25 cellular contexts compared by ENCODE assay signal in the genomic region with DNA sequence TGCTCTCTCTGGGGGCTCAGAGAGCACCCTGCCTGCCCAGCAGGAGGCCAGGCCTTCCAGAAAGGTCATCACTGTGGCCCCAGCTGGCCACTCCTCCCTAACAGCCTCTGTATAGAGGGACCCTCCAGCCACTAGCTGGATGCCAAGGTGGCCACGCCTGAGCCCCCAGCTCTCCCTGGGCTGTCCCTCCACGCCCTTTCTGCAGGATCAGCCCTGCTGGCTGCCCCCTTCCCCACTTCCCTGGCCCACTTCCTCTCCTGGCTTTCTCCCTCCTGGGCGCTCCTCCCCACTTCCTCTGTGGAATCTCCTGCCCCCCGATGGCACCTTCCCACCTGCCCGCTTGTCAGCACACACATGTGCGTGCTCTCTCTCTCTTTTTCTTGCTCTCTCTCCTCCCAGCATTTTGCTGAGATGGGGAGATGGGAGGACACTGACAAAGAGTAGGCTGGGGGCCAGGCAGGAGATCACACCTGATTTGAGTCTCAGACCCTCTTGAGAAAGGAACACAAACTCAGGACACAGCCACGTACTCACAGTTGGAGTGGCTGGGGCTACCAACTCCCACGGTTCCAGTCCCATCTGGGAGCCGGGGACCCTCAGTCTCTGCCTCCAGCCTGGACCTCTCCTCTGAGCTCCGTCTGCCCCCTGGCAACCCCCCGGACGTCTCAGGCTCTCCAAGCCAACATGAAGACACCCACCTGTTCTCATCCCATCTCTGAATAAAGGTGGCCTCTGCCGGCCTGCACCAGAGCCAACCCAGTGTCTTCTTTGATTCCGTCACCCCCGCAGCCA.
DNase-seq lines count a peak whose midpoint lies in the region; ATAC-seq and TF ChIP-seq lines count a peak whose summit lies in the region.
"Had no signal": no experiment of that assay in that cellular context is flagged by ENCODE, and none has a peak within 500 bp of the region (broad histone marks: within the 10 kb centered on the region; RNA-seq: fewer than 3 reads in every experiment).

No MANE protein-coding gene starts in this region.

- no peaks in the 10 kb centered on the region for H3K4me1 Mint-ChIP-seq in WTC11
- peaks cover 23% of the 10 kb centered on the region for H3K4me1 Mint-ChIP-seq in glutamatergic neuron (ENCODE audit: low read depth, unreplicated experiment)

- POLR2A ChIA-PET in WTC11 (lab: Charles Lee), result no interaction called here

- H3K79me2 ChIP-seq in osteoblast (ENCODE audit: insufficient read depth, low read length), result no peaks in the 10 kb centered on the region

- H3K9me3 ChIP-seq in BLaER1 (no peaks in the 10 kb centered on the region), osteoblast (ENCODE audit: low read depth, low read length) (no peaks in the 10 kb centered on the region)
- H3K9me3 ChIP-seq: Caco-2, SJCRH30 had no signal

- H3K9ac ChIP-seq in BLaER1, result no peak overlapping the region

- 0 out of 2 replicates have a peak overlapping the region, but pooled peaks have one; percentile 19 for H3K4me2 ChIP-seq in BLaER1
- no peak overlapping the region for H3K4me2 ChIP-seq in osteoblast (ENCODE audit: insufficient read depth, low read length)

- CTCF ChIA-PET in WTC11 (lab: Charles Lee), result interaction anchor here (0.9 to 1.5 kb wide), 2 partner anchors 84 to 175 kb away, joined by 3 read pairs; no protein-coding TSS in a partner anchor

- TF ChIP-seq CTCF in WTC11 (IDR thresholded peaks at IDR 0.05) (no peak), glutamatergic neuron (IDR thresholded peaks at IDR 0.05; ENCODE audit: partially characterized antibody, unreplicated experiment) (no peak), osteoblast (IDR thresholded peaks at IDR 0.05; ENCODE audit: extremely low read depth, low read depth, low read length) (no peak)

- H3K27ac ChIP-seq in BLaER1, result no peak overlapping the region
- H3K27ac ChIP-seq in osteoblast (ENCODE audit: low read depth, low read length), result no peak overlapping the region
- H3K27ac ChIP-seq: C4-2B, HL-60, SJCRH30 had no signal

- peaks cover 6% of the 10 kb centered on the region; the same call in 1 of the 2 replicates for H3K4me1 ChIP-seq in BLaER1
- no peaks in the 10 kb centered on the region for H3K4me1 ChIP-seq in osteoblast (ENCODE audit: insufficient read depth, low read length)
- H3K4me1 ChIP-seq: Caco-2, SJCRH30 had no signal

- no peaks in the 10 kb centered on the region for H4K20me1 ChIP-seq in BLaER1
- H4K20me1 ChIP-seq in osteoblast (ENCODE audit: insufficient read depth, low read length), result no peaks in the 10 kb centered on the region

- H3K36me3 Mint-ChIP-seq in WTC11 (no peaks in the 10 kb centered on the region), glutamatergic neuron (ENCODE audit: unreplicated experiment) (no peaks in the 10 kb centered on the region)
- H3K36me3 Mint-ChIP-seq: CD8-positive, alpha-beta T cell had no signal

- no peak for DNase-seq in WTC11 (ENCODE audit: low spot score)
- no peak for DNase-seq in glutamatergic neuron
- peak; percentile 56 for DNase-seq in osteoblast (ENCODE audit: insufficient read length, low spot score, missing footprints)
- no peak for DNase-seq in NCI-H1092 (lab: John Stamatoyannopoulos, UW)
- no peak for DNase-seq in NCI-H510A (lab: John Stamatoyannopoulos, UW)
- no peak for DNase-seq in ureter (ENCODE audit: low spot score)
- DNase-seq: Caco-2; CD8-positive, alpha-beta T cell; EL; GDM1; GOT3; HCEC 1CT; Kasumi-1; MV-4-11; NCI-H1105 treated with DMSO at 0.1 percent for 48 hours; NCI-H146; NCI-H1930; NCI-H2107; NCI-H524 treated with DMSO at 0.1 percent for 48 hours; NCI-H774; SJCRH30 had no signal

- H3K36me3 ChIP-seq in BLaER1 (no peaks in the 10 kb centered on the region), osteoblast (ENCODE audit: insufficient read depth, low read length) (no peaks in the 10 kb centered on the region)
- H3K36me3 ChIP-seq: SJCRH30 had no signal

- H3K27ac Mint-ChIP-seq in WTC11 (peak overlapping the region; percentile 24; the same call in 1 of the 2 replicates), glutamatergic neuron (ENCODE audit: unreplicated experiment) (peak overlapping the region; percentile 22)
- H3K27ac Mint-ChIP-seq: CD8-positive, alpha-beta T cell had no signal

- H3K4me3 ChIP-seq in BLaER1 (no peak overlapping the region), osteoblast (ENCODE audit: insufficient read depth, low read length) (no peak overlapping the region)
- H3K4me3 ChIP-seq: GM12878, SJCRH30 had no signal

- H3K27me3 Mint-ChIP-seq in WTC11 (ENCODE audit: low read depth), result no peaks in the 10 kb centered on the region; the same call in 1 of the 2 replicates
- peaks cover 13% of the 10 kb centered on the region for H3K27me3 Mint-ChIP-seq in glutamatergic neuron (ENCODE audit: unreplicated experiment)

- H3K9me3 Mint-ChIP-seq in WTC11 (no peaks in the 10 kb centered on the region), glutamatergic neuron (ENCODE audit: unreplicated experiment) (peaks cover 15% of the 10 kb centered on the region)

- H2AFZ ChIP-seq in osteoblast (ENCODE audit: low read length), result no peak overlapping the region

- no peak overlapping the region for H3K4me3 Mint-ChIP-seq in WTC11
- H3K4me3 Mint-ChIP-seq in glutamatergic neuron (ENCODE audit: unreplicated experiment), result no peak overlapping the region
- H3K4me3 Mint-ChIP-seq: CD8-positive, alpha-beta T cell had no signal

- H3K27me3 ChIP-seq in BLaER1 (no peaks in the 10 kb centered on the region), osteoblast (ENCODE audit: insufficient read depth, low read length) (peaks cover 46% of the 10 kb centered on the region)

- ATAC-seq in WTC11, result no peak
- ATAC-seq: CD8-positive, alpha-beta T cell; GM12878 had no signal

TF ChIP-seq in WTC11, 78 proteins besides CTCF, POLR2A, EP300 and RAD21 (continues in another document):
- TF ChIP-seq, protein P1, sequence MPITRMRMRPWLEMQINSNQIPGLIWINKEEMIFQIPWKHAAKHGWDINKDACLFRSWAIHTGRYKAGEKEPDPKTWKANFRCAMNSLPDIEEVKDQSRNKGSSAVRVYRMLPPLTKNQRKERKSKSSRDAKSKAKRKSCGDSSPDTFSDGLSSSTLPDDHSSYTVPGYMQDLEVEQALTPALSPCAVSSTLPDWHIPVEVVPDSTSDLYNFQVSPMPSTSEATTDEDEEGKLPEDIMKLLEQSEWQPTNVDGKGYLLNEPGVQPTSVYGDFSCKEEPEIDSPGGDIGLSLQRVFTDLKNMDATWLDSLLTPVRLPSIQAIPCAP (CRISPR knock-in tag; IDR thresholded peaks at IDR 0.05), result no peak
- TF ChIP-seq TCF7 (CRISPR knock-in tag; IDR thresholded peaks at IDR 0.05; ENCODE audit: low read depth) (no peak), SMAD3 (CRISPR knock-in tag; IDR thresholded peaks at IDR 0.05; ENCODE audit: borderline replicate concordance) (no peak), HMGA2 (CRISPR knock-in tag; IDR thresholded peaks at IDR 0.05) (no peak), PRRX2 (CRISPR knock-in tag; IDR thresholded peaks at IDR 0.05) (no peak), ZBTB21 (CRISPR knock-in tag; IDR thresholded peaks at IDR 0.05; ENCODE audit: borderline replicate concordance) (no peak), ZNF263 (CRISPR knock-in tag; IDR thresholded peaks at IDR 0.05; ENCODE audit: low read depth) (no peak)
- TF ChIP-seq, protein P2, sequence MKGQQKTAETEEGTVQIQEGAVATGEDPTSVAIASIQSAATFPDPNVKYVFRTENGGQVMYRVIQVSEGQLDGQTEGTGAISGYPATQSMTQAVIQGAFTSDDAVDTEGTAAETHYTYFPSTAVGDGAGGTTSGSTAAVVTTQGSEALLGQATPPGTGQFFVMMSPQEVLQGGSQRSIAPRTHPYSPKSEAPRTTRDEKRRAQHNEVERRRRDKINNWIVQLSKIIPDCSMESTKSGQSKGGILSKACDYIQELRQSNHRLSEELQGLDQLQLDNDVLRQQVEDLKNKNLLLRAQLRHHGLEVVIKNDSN (CRISPR knock-in tag; IDR thresholded peaks at IDR 0.05), result no peak
- TF ChIP-seq, protein P3, sequence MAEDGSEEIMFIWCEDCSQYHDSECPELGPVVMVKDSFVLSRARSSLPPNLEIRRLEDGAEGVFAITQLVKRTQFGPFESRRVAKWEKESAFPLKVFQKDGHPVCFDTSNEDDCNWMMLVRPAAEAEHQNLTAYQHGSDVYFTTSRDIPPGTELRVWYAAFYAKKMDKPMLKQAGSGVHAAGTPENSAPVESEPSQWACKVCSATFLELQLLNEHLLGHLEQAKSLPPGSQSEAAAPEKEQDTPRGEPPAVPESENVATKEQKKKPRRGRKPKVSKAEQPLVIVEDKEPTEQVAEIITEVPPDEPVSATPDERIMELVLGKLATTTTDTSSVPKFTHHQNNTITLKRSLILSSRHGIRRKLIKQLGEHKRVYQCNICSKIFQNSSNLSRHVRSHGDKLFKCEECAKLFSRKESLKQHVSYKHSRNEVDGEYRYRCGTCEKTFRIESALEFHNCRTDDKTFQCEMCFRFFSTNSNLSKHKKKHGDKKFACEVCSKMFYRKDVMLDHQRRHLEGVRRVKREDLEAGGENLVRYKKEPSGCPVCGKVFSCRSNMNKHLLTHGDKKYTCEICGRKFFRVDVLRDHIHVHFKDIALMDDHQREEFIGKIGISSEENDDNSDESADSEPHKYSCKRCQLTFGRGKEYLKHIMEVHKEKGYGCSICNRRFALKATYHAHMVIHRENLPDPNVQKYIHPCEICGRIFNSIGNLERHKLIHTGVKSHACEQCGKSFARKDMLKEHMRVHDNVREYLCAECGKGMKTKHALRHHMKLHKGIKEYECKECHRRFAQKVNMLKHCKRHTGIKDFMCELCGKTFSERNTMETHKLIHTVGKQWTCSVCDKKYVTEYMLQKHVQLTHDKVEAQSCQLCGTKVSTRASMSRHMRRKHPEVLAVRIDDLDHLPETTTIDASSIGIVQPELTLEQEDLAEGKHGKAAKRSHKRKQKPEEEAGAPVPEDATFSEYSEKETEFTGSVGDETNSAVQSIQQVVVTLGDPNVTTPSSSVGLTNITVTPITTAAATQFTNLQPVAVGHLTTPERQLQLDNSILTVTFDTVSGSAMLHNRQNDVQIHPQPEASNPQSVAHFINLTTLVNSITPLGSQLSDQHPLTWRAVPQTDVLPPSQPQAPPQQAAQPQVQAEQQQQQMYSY (CRISPR knock-in tag; IDR thresholded peaks at IDR 0.05), result no peak
- TF ChIP-seq, protein P4, sequence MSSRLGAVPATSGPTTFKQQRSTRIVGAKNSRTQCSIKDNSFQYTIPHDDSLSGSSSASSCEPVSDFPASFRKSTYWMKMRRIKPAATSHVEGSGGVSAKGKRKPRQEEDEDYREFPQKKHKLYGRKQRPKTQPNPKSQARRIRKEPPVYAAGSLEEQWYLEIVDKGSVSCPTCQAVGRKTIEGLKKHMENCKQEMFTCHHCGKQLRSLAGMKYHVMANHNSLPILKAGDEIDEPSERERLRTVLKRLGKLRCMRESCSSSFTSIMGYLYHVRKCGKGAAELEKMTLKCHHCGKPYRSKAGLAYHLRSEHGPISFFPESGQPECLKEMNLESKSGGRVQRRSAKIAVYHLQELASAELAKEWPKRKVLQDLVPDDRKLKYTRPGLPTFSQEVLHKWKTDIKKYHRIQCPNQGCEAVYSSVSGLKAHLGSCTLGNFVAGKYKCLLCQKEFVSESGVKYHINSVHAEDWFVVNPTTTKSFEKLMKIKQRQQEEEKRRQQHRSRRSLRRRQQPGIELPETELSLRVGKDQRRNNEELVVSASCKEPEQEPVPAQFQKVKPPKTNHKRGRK (CRISPR knock-in tag; IDR thresholded peaks at IDR 0.05; ENCODE audit: borderline replicate concordance), result no peak
